15 cellular contexts compared by ENCODE assay signal in the genomic region with DNA sequence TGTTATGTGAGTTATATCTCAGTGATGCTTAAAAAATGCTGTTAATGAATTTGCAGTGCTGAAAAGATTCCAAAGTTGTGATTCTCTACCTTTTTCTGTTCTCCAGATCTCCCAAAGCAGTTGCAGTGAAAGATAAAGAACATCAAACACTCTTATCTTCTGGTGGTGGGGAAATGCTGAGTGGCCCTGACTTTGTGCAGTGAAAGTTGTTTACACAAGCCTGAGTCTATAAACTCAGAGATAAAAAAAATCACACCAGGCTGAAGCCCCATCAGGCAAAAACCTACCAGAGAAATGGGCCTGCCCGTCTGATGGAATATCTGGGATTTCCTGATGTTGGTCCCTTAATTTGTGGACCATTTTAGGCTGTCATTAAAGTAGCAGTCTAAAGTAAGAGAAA. TPM values are rescaled to one million over a fixed set of nuclear protein-coding genes. Genes with fewer than 3 reads are reported as not detected.
A peak's percentile ranks its signal among the peaks of the same experiment; 100 is the strongest.
DNase-seq lines count a peak whose midpoint lies in the region; ATAC-seq, FAIRE-seq and TF ChIP-seq lines count a peak whose summit lies in the region.
"Had no signal": no experiment of that assay in that cellular context is flagged by ENCODE, and none has a peak within 500 bp of the region (broad histone marks: within the 10 kb centered on the region; RNA-seq: fewer than 3 reads in every experiment).

No MANE protein-coding gene starts in this region.

- no peaks in the 10 kb centered on the region for H3K9me2 ChIP-seq in OCI-LY7 (ENCODE audit: insufficient read depth, low read length)

- peak overlapping the region; percentile 42 to 86 (median 76) for H3K27ac Mint-ChIP-seq in CD4-positive, alpha-beta memory T cell

- H3K36me3 Mint-ChIP-seq in CD4-positive, alpha-beta memory T cell = peaks cover 16 to 49% of the 10 kb centered on the region in 2 donors

- no peaks in the 10 kb centered on the region for H3K27me3 Mint-ChIP-seq in CD4-positive, alpha-beta memory T cell

- H3K4me1 ChIP-seq in CD4-positive, alpha-beta memory T cell (ENCODE audit: insufficient read depth, low read length) = peaks cover 95% of the 10 kb centered on the region
- peaks cover 26% of the 10 kb centered on the region for H3K4me1 ChIP-seq in OCI-LY7 (ENCODE audit: insufficient read depth, low read length, poor library complexity, severe bottlenecking)
- peaks cover 12% of the 10 kb centered on the region for H3K4me1 ChIP-seq in colonic mucosa
- peaks cover 19 to 48% (median 36%) of the 10 kb centered on the region in 3 donors for H3K4me1 ChIP-seq in pancreas
- H3K4me1 ChIP-seq: SJCRH30 had no signal

- TF ChIP-seq CTCF in OCI-LY7 (conservative IDR thresholded peaks at IDR 0.05; ENCODE audit: low read length) (no peak), colonic mucosa (IDR thresholded peaks at IDR 0.05) (no peak), pancreas (IDR thresholded peaks at IDR 0.05) (no peak)

- no peaks in the 10 kb centered on the region for H3K27me3 ChIP-seq in CD4-positive, alpha-beta memory T cell (ENCODE audit: insufficient read depth, low read length)
- H3K27me3 ChIP-seq in colonic mucosa (no peaks in the 10 kb centered on the region), pancreas (no peaks in the 10 kb centered on the region)
- H3K27me3 ChIP-seq: SJCRH30 had no signal

- intact Hi-C loops in CD4-positive, alpha-beta memory T cell (cut with micrococcal nuclease) = loop anchor here (2.0 kb wide), 2 partner anchors 16 to 18 kb away; no protein-coding TSS in a partner anchor
- intact Hi-C loops in OCI-LY7 (cut with micrococcal nuclease; ENCODE audit: unreplicated experiment) (no loop called here), colonic mucosa (cut with DNase I) (no loop called here), pancreas (cut with DNase I) (no loop called here)

- no peak overlapping the region for H3K4me2 ChIP-seq in OCI-LY7 (ENCODE audit: low read length)

- peaks cover 68 to 96% (median 83%) of the 10 kb centered on the region in 4 donors for H3K4me1 Mint-ChIP-seq in CD4-positive, alpha-beta memory T cell

- peaks cover 11% of the 10 kb centered on the region; the same call in 1 of the 2 replicates for H4K20me1 ChIP-seq in OCI-LY7 (ENCODE audit: insufficient read depth, low read length)

- no peaks in the 10 kb centered on the region for H3K9me3 ChIP-seq in CD4-positive, alpha-beta memory T cell (ENCODE audit: control insufficient read depth in 1 of 2, low read length in 2 of 2)
- no peaks in the 10 kb centered on the region for H3K9me3 ChIP-seq in OCI-LY7 (ENCODE audit: low read length)
- no peaks in the 10 kb centered on the region for H3K9me3 ChIP-seq in colonic mucosa
- H3K9me3 ChIP-seq in pancreas = no peaks in the 10 kb centered on the region
- H3K9me3 ChIP-seq: SJCRH30 had no signal

- CTCF ChIA-PET in CD4-positive, alpha-beta memory T cell (lab: Charles Lee; ENCODE audit: partially characterized antibody) = interaction anchor here (1.0 kb wide), 2 partner anchors 12 to 41 kb away, joined by 3 read pairs; no protein-coding TSS in a partner anchor
- CTCF ChIA-PET in OCI-LY7 (lab: Charles Lee; ENCODE audit: unreplicated experiment) = no interaction called here

- POLR2A ChIA-PET in CD4-positive, alpha-beta memory T cell (lab: Charles Lee; ENCODE audit: partially characterized antibody) = interaction anchor here (1.1 to 1.9 kb wide), 4 partner anchors 11 to 47 kb away, joined by 3 to 5 read pairs (median 4); a partner anchor contains a TSS
- POLR2A ChIA-PET in OCI-LY7 (lab: Charles Lee) = interaction anchor here (0.7 kb wide), 1 partner anchor 42 kb away, joined by 4 read pairs; no protein-coding TSS in a partner anchor

- FAIRE-seq in pancreas (lab: Jason Lieb, UNC) = no peak
- FAIRE-seq: GM19239, keratinocyte had no signal

- DNase-seq in CD4-positive, alpha-beta memory T cell = no peak
- DNase-seq in OCI-LY7 (ENCODE audit: low spot score) (no peak), colonic mucosa (peak; percentile 49), pancreas (peak in 3 of 6 donors; percentile 29 to 59 (median 29)), retina (no peak), AG08396 (ENCODE audit: low spot score) (no peak)
- no peak for DNase-seq in activated CD4-positive, alpha-beta T cell treated with anti-CD3 and anti-CD28 coated beads for 1 hour
- no peak for DNase-seq in activated CD8-positive, alpha-beta memory T cell treated with anti-CD3 and anti-CD28 coated beads, Interleukin-2, amount 50 U/mL, for 48 hours
- DNase-seq: activated effector memory CD4-positive, alpha-beta T cell treated with Interleukin-2 at 50 U/mL for 16 hours; Calu3; GM23248; NCI-H1092 treated with DMSO at 0.1 percent for 48 hours; SJCRH30 had no signal

- 23 to 24% methylated on average over 1 of the region's 1 CpG for WGBS in pancreas, 2 donors

- peak overlapping the region in 6 of 8 donors; percentile 19 to 73 (median 39) for H3K4me3 Mint-ChIP-seq in CD4-positive, alpha-beta memory T cell

- H2AFZ ChIP-seq in OCI-LY7 (ENCODE audit: low read length) = no peak overlapping the region
- H2AFZ ChIP-seq: GM23248 had no signal

- H3K9me3 Mint-ChIP-seq in CD4-positive, alpha-beta memory T cell = no peaks in the 10 kb centered on the region

- peaks cover 82% of the 10 kb centered on the region for H3K79me2 ChIP-seq in OCI-LY7 (ENCODE audit: insufficient read depth, low read depth, low read length)

- H3K9ac ChIP-seq in colonic mucosa (ENCODE audit: low read depth in 2 of 2, low read length in 2 of 2) = no peak overlapping the region
- H3K9ac ChIP-seq: GM23248 had no signal

- BruUV-seq in OCI-LY7 (replicated peaks; lab: Mats Ljungman, UMichigan) = TSS peak; percentile 18

- H3K4me3 ChIP-seq in CD4-positive, alpha-beta memory T cell (ENCODE audit: low read length in 2 of 2) = no peak overlapping the region
- H3K4me3 ChIP-seq in OCI-LY7 (ENCODE audit: low read depth, low read length, poor library complexity, severe bottlenecking) = no peak overlapping the region
- no peak overlapping the region for H3K4me3 ChIP-seq in colonic mucosa
- no peak overlapping the region for H3K4me3 ChIP-seq in pancreas
- H3K4me3 ChIP-seq: GM23248, SJCRH30 had no signal

- ATAC-seq in pancreas = peak; percentile 80 to 87 (median 84)

- no peak overlapping the region for H3K27ac ChIP-seq in CD4-positive, alpha-beta memory T cell (ENCODE audit: low read depth, low read length)
- H3K27ac ChIP-seq in OCI-LY7 (ENCODE audit: low read depth, low read length, poor library complexity, severe bottlenecking) (no peak overlapping the region), colonic mucosa (no peak overlapping the region), pancreas (peak overlapping the region in 2 of 4 donors; percentile 17 to 35)
- H3K27ac ChIP-seq: GM23248, SJCRH30 had no signal

- no peaks in the 10 kb centered on the region for H3K36me3 ChIP-seq in CD4-positive, alpha-beta memory T cell (ENCODE audit: insufficient read depth, low read length)
- H3K36me3 ChIP-seq in OCI-LY7 (ENCODE audit: insufficient read depth, low read length) (peaks cover 20% of the 10 kb centered on the region), colonic mucosa (no peaks in the 10 kb centered on the region), pancreas (no peaks in the 10 kb centered on the region)
- H3K36me3 ChIP-seq: SJCRH30 had no signal

RNA-seq across cellular contexts. Expression of a gene that starts 46.1 kb away (rescaled TPM):
- 100 to 1,000 TPM; 159 TPM for total RNA-seq in CD4-positive, alpha-beta memory T cell
- 10 to 100 TPM in 1 of 2 donors, 1 to 10 TPM in 1; 5.2 to 12.3 TPM for polyA plus RNA-seq in CD4-positive, alpha-beta memory T cell
- 13.8 and 16.3 TPM in 2 replicates for total RNA-seq in OCI-LY7 (2014; rRNA removed; shearing (Covaris generic))
- total RNA-seq in OCI-LY7 (2022) (49.9 and 50.8 TPM in 2 replicates), colonic mucosa (10 to 100 TPM; 52.6 to 90.3 TPM), pancreas (10 to 100 TPM; 13.7 to 36.5 (median 22.6) TPM)
- 1 to 10 TPM; 5.2 to 8.6 TPM for polyA plus RNA-seq in pancreas
